Comparison of ENCODE assay signal across 1 cellular context in genomic region chr14:32083789-32084188, GRCh38.
TF ChIP-seq lines count a peak whose summit lies in the region.

No MANE protein-coding gene starts in this region.

TF ChIP-seq in liver, 16 proteins besides CTCF, POLR2A, EP300 and RAD21 (continued from another document):
- TF ChIP-seq REST (IDR thresholded peaks at IDR 0.05) (no peak), YY1 (IDR thresholded peaks at IDR 0.05) (no peak), HNF4A (conservative IDR thresholded peaks at IDR 0.05) (peak; percentile 63 to 69), TAF1 (conservative IDR thresholded peaks at IDR 0.05) (no peak), HNF4G (IDR thresholded peaks at IDR 0.05) (peak; percentile 47), SP1 (IDR thresholded peaks at IDR 0.05) (peak; percentile 26), JUND (IDR thresholded peaks at IDR 0.05) (no peak), ATF3 (IDR thresholded peaks at IDR 0.05) (no peak)
- TF ChIP-seq, protein P1, sequence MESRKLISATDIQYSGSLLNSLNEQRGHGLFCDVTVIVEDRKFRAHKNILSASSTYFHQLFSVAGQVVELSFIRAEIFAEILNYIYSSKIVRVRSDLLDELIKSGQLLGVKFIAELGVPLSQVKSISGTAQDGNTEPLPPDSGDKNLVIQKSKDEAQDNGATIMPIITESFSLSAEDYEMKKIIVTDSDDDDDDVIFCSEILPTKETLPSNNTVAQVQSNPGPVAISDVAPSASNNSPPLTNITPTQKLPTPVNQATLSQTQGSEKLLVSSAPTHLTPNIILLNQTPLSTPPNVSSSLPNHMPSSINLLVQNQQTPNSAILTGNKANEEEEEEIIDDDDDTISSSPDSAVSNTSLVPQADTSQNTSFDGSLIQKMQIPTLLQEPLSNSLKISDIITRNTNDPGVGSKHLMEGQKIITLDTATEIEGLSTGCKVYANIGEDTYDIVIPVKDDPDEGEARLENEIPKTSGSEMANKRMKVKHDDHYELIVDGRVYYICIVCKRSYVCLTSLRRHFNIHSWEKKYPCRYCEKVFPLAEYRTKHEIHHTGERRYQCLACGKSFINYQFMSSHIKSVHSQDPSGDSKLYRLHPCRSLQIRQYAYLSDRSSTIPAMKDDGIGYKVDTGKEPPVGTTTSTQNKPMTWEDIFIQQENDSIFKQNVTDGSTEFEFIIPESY (IDR thresholded peaks at IDR 0.05), result no peak
